13 cellular contexts compared by ENCODE assay signal in genomic region chr2:37857485-37858196, GRCh38.
DNase-seq lines count a peak whose midpoint lies in the region; ATAC-seq and TF ChIP-seq lines count a peak whose summit lies in the region.
"Had no signal": no experiment of that assay in that cellular context is flagged by ENCODE, and none has a peak within 500 bp of the region (broad histone marks: within the 10 kb centered on the region; RNA-seq: fewer than 3 reads in every experiment).

No MANE protein-coding gene starts in this region.

- no peak for TF ChIP-seq POLR2A in IMR-90 (IDR thresholded peaks at IDR 0.05; ENCODE audit: low read depth, low read length)
- no peak for TF ChIP-seq POLR2A in esophagus muscularis mucosa (IDR thresholded peaks at IDR 0.05; ENCODE audit: low read depth)

- H3K4me3 Mint-ChIP-seq in neural progenitor cell = no peak overlapping the region
- H3K4me3 Mint-ChIP-seq: nephron progenitor cell had no signal

- H3K36me3 ChIP-seq in BJ (ENCODE audit: control insufficient read depth, insufficient read depth, low read length) (no peaks in the 10 kb centered on the region), IMR-90 (ENCODE audit: control insufficient read depth, insufficient read depth, low read length) (no peaks in the 10 kb centered on the region), esophagus muscularis mucosa (no peaks in the 10 kb centered on the region), neural progenitor cell (no peaks in the 10 kb centered on the region)

- no peaks in the 10 kb centered on the region for H3K79me2 ChIP-seq in neural progenitor cell (ENCODE audit: low read depth)

- 86% methylated on average over 3 of the region's 10 CpGs; no CpG with 5 or more reads in 1 of the 2 experiments for WGBS in IMR-90 (ENCODE audit: extremely low coverage in 2 of 2, insufficient read length in 1 of 2), 2 experiments
- WGBS in esophagus muscularis mucosa = 85% methylated on average over 10 of the region's 10 CpGs

- dilution Hi-C loops in IMR-90 (cut with HindIII; ENCODE audit: low sequenced_read_pairs, unreplicated experiment) = no loop called here

- no peak for TF ChIP-seq RAD21 in IMR-90 (IDR thresholded peaks at IDR 0.05; ENCODE audit: low read length)

- peak overlapping the region; percentile 51; the same call in 1 of the 2 replicates for H3K9ac ChIP-seq in IMR-90 (ENCODE audit: low read depth, low read length)
- H3K9ac ChIP-seq in neural progenitor cell = no peak overlapping the region

- H3K4me3 ChIP-seq in BJ (ENCODE audit: low read depth, low read length) (no peak overlapping the region), IMR-90 (ENCODE audit: insufficient read depth, low read depth, low read length) (no peak overlapping the region), esophagus muscularis mucosa (no peak overlapping the region), neural progenitor cell (no peak overlapping the region)
- H3K4me3 ChIP-seq: body of pancreas, dorsolateral prefrontal cortex had no signal

- H3F3A ChIP-seq in neural progenitor cell (ENCODE audit: low read depth) = no peaks in the 10 kb centered on the region

- in situ Hi-C loops in IMR-90 (cut with MboI; ENCODE audit: low sequenced_read_pairs) = no loop called here

- H2AK9ac ChIP-seq in IMR-90 (replicated peaks; ENCODE audit: low read depth, low read length, poor library complexity) = peak overlapping the region; percentile 83

- peak overlapping the region; percentile 91 for H3K18ac ChIP-seq in IMR-90 (ENCODE audit: low read depth, low read length)

- H3K9me3 ChIP-seq in IMR-90 (ENCODE audit: control insufficient read depth, insufficient read depth, low read length) (peaks cover 4% of the 10 kb centered on the region; the same call in 1 of the 2 replicates), esophagus muscularis mucosa (peaks cover 0 to 10% (median 4%) of the 10 kb centered on the region in 4 donors), neural progenitor cell (ENCODE audit: low read depth) (no peaks in the 10 kb centered on the region)

- CTCF ChIA-PET in BJ (lab: Yijun Ruan, JAX) = interaction anchor here (1.0 kb wide), 1 partner anchor 20 kb away, joined by 4 read pairs; no protein-coding TSS in a partner anchor
- CTCF ChIA-PET in IMR-90 (lab: Yijun Ruan, JAX) = interaction anchor here (0.6 kb wide), 1 partner anchor 529 kb away, joined by 5 read pairs; no protein-coding TSS in a partner anchor

- peak overlapping the region; percentile 54; the same call in 1 of the 2 replicates for H3K23ac ChIP-seq in IMR-90 (ENCODE audit: low read depth, low read length)

- H2AFZ ChIP-seq in IMR-90 (replicated peaks; ENCODE audit: low read length, poor library complexity) = peak overlapping the region; percentile 59
- H2AFZ ChIP-seq in neural progenitor cell (replicated peaks) = no peak overlapping the region

- peak overlapping the region; percentile 74 for H3K14ac ChIP-seq in IMR-90 (replicated peaks; ENCODE audit: low read depth, low read length)

- TF ChIP-seq EP300 in esophagus muscularis mucosa (IDR thresholded peaks at IDR 0.05) = no peak

- H3K9me1 ChIP-seq in IMR-90 (ENCODE audit: insufficient read depth, low read length) = peaks cover 26% of the 10 kb centered on the region

- DNase-seq in BJ (ENCODE audit: low read depth) = peak; percentile 35
- peak; percentile 57 for DNase-seq in IMR-90
- no peak for DNase-seq in esophagus muscularis mucosa (ENCODE audit: extremely low spot score)
- no peak for DNase-seq in neural progenitor cell (ENCODE audit: low spot score)
- no peak for DNase-seq in DMS79 (lab: John Stamatoyannopoulos, UW)
- DNase-seq in D341Med (ENCODE audit: low spot score) = no peak
- DNase-seq in NCI-H82 (lab: John Stamatoyannopoulos, UW) = no peak
- DNase-seq: body of pancreas, dorsolateral prefrontal cortex, NCI-H1694 treated with DMSO at 0.1 percent for 48 hours, nephron progenitor cell, T-helper 2 cell had no signal

- no peaks in the 10 kb centered on the region for H3K36me3 Mint-ChIP-seq in neural progenitor cell

- H3K4ac ChIP-seq in IMR-90 (ENCODE audit: low read depth, low read length) = peak overlapping the region; percentile 98

- no peaks in the 10 kb centered on the region for H4K20me1 ChIP-seq in IMR-90 (ENCODE audit: insufficient read depth, low read length)
- H4K20me1 ChIP-seq in neural progenitor cell (ENCODE audit: low read depth) = no peaks in the 10 kb centered on the region

- H3K4me1 ChIP-seq in IMR-90 (ENCODE audit: control insufficient read depth, insufficient read depth, low read length) = peaks cover 31% of the 10 kb centered on the region
- peaks cover 44 to 59% (median 51%) of the 10 kb centered on the region in 4 donors for H3K4me1 ChIP-seq in esophagus muscularis mucosa
- no peaks in the 10 kb centered on the region for H3K4me1 ChIP-seq in neural progenitor cell
- H3K4me1 ChIP-seq: body of pancreas had no signal

- peak overlapping the region; percentile 21; the same call in 1 of the 2 replicates for H3K4me2 ChIP-seq in IMR-90 (ENCODE audit: low read depth, low read length)
- no peak overlapping the region for H3K4me2 ChIP-seq in neural progenitor cell

- H2BK15ac ChIP-seq in IMR-90 (ENCODE audit: low read depth, low read length) = peak overlapping the region; percentile 89; the same call in 2 of the 3 replicates

- H3K27ac ChIP-seq in IMR-90 (ENCODE audit: insufficient read depth, low read length) = peak overlapping the region; percentile 71
- peak overlapping the region; percentile 65 to 93 (median 84) for H3K27ac ChIP-seq in esophagus muscularis mucosa (replicated peaks in 1 of 4)
- H3K27ac ChIP-seq in neural progenitor cell = no peak overlapping the region
- H3K27ac ChIP-seq: body of pancreas, dorsolateral prefrontal cortex had no signal

- H3K27me3 ChIP-seq in BJ (ENCODE audit: control insufficient read depth, insufficient read depth, low read length) (no peaks in the 10 kb centered on the region), IMR-90 (ENCODE audit: control insufficient read depth, insufficient read depth, low read length) (no peaks in the 10 kb centered on the region; the same call in 1 of the 2 replicates), esophagus muscularis mucosa (no peaks in the 10 kb centered on the region), neural progenitor cell (no peaks in the 10 kb centered on the region)
- H3K27me3 ChIP-seq: body of pancreas, dorsolateral prefrontal cortex had no signal

- H2BK120ac ChIP-seq in IMR-90 (ENCODE audit: low read depth, low read length) = peak overlapping the region; percentile 99

- peak; percentile 37 for ATAC-seq in IMR-90 (ENCODE audit: low read depth)
- ATAC-seq in HG03108 (IDR thresholded peaks at IDR 0.05; ENCODE audit: unreplicated experiment) = no peak

- H4K91ac ChIP-seq in IMR-90 (ENCODE audit: insufficient read depth, low read depth, low read length) = peak overlapping the region; percentile 98

- BruUV-seq in IMR-90 (replicated peaks; lab: Mats Ljungman, UMichigan) = no TSS peak

- H3K9me3 Mint-ChIP-seq in neural progenitor cell = peaks cover 6% of the 10 kb centered on the region

- H3K79me1 ChIP-seq in IMR-90 (ENCODE audit: low read depth in 1 of 2, low read length in 2 of 2) = no peaks in the 10 kb centered on the region

- peak overlapping the region; percentile 95 for H2BK5ac ChIP-seq in IMR-90 (ENCODE audit: low read depth, low read length, poor library complexity, severe bottlenecking)

- peak overlapping the region; percentile 86; the same call in 1 of the 2 replicates for H3K56ac ChIP-seq in IMR-90 (ENCODE audit: extremely low read depth, insufficient read depth, low read length)

- peak overlapping the region; percentile 74 for H3K27ac Mint-ChIP-seq in neural progenitor cell
- H3K27ac Mint-ChIP-seq: nephron progenitor cell had no signal

- peaks cover 4% of the 10 kb centered on the region for H3K27me3 Mint-ChIP-seq in neural progenitor cell (ENCODE audit: insufficient read depth, low read depth)

- TF ChIP-seq CTCF in BJ (IDR thresholded peaks at IDR 0.05; ENCODE audit: insufficient read depth, low read depth, low read length) (no peak), IMR-90 (conservative IDR thresholded peaks at IDR 0.05; ENCODE audit: low read depth, low read length) (no peak), esophagus muscularis mucosa (IDR thresholded peaks at IDR 0.05) (no peak), neural progenitor cell (IDR thresholded peaks at IDR 0.05) (no peak)

- peak overlapping the region; percentile 97 for H4K5ac ChIP-seq in IMR-90 (ENCODE audit: low read depth, low read length)

- H3K4me1 Mint-ChIP-seq in neural progenitor cell = peaks cover 2% of the 10 kb centered on the region

- H2BK20ac ChIP-seq in IMR-90 (ENCODE audit: low read depth, low read length) = peak overlapping the region; percentile 99

- intact Hi-C loops in IMR-90 (cut with micrococcal nuclease) (no loop called here), esophagus muscularis mucosa (cut with DNase I) (no loop called here)

- POLR2A ChIA-PET in BJ (lab: Charles Lee) (interaction anchor here (0.6 to 1.1 kb wide), 4 partner anchors 29 to 146 kb away, joined by 3 to 8 read pairs (median 4); no protein-coding TSS in a partner anchor), IMR-90 (lab: Charles Lee; ENCODE audit: unreplicated experiment) (interaction anchor here (0.6 kb wide), 1 partner anchor 14 kb away, joined by 3 read pairs; no protein-coding TSS in a partner anchor)

- peak overlapping the region; percentile 93 for H2AK5ac ChIP-seq in IMR-90 (ENCODE audit: low read depth, low read length)

- peak overlapping the region; percentile 28 to 97 for H4K8ac ChIP-seq in IMR-90 (ENCODE audit: low read depth in 2 of 2, low read length in 2 of 2)

TF ChIP-seq in IMR-90, 13 proteins besides CTCF, POLR2A, EP300 and RAD21:
- TF ChIP-seq MAFK (IDR thresholded peaks at IDR 0.05; ENCODE audit: low read depth, low read length) = no peak
- TF ChIP-seq MAZ (IDR thresholded peaks at IDR 0.05; ENCODE audit: borderline replicate concordance, low read depth, low read length) = no peak
- no peak for TF ChIP-seq CHD1 (IDR thresholded peaks at IDR 0.05; ENCODE audit: low read depth, low read length)
- TF ChIP-seq SMC3 (IDR thresholded peaks at IDR 0.05; ENCODE audit: low read depth, low read length) = no peak
- TF ChIP-seq RFX5 (IDR thresholded peaks at IDR 0.05; ENCODE audit: low read depth, low read length) = no peak
- TF ChIP-seq BHLHE40 (IDR thresholded peaks at IDR 0.05; ENCODE audit: low read depth, low read length) = no peak

Comparison
In these comparisons a context has a peak if more than half of its experiments do, and no peak if none do; other contexts are left out.
1. DNase-seq: peak in BJ (single experiment) and IMR-90 (single experiment); none in esophagus muscularis mucosa (single experiment), neural progenitor cell (single experiment), DMS79 (single experiment), D341Med (single experiment) and NCI-H82 (single experiment).